9 cellular contexts compared by ENCODE assay signal in genomic region chr7:155166673-155167370, GRCh38.
DNase-seq lines count a peak whose midpoint lies in the region; ATAC-seq and TF ChIP-seq lines count a peak whose summit lies in the region.
"Had no signal": no experiment of that assay in that cellular context is flagged by ENCODE, and none has a peak within 500 bp of the region (broad histone marks: within the 10 kb centered on the region; RNA-seq: fewer than 3 reads in every experiment).

No MANE protein-coding gene starts in this region.

- H3K9me3 Mint-ChIP-seq in Calu3 (ENCODE audit: low read depth, unreplicated experiment) = no peaks in the 10 kb centered on the region
- H3K9me3 Mint-ChIP-seq in activated CD4-positive, alpha-beta memory T cell treated with anti-CD3 and anti-CD28 coated beads for 36 hours = no peaks in the 10 kb centered on the region
- H3K9me3 Mint-ChIP-seq: activated T-cell treated with anti-CD3 and anti-CD28 coated beads, Interleukin-2, amount 50 U/mL, for 72 hours had no signal

- no TSS peak for BruUV-seq in Calu3 (replicated peaks; lab: Mats Ljungman, UMichigan)

- ATAC-seq in HG03469 (IDR thresholded peaks at IDR 0.05; ENCODE audit: unreplicated experiment) (peak; percentile 88), GM21423 (IDR thresholded peaks at IDR 0.05; ENCODE audit: unreplicated experiment) (no peak), HG02981 (IDR thresholded peaks at IDR 0.05; ENCODE audit: unreplicated experiment) (no peak)

- no peak overlapping the region for H3K4me3 Mint-ChIP-seq in Calu3 (ENCODE audit: low read depth, unreplicated experiment)
- no peak overlapping the region for H3K4me3 Mint-ChIP-seq in activated CD4-positive, alpha-beta memory T cell treated with anti-CD3 and anti-CD28 coated beads for 36 hours
- H3K4me3 Mint-ChIP-seq: activated T-cell treated with anti-CD3 and anti-CD28 coated beads, Interleukin-2, amount 50 U/mL, for 72 hours had no signal

- H3K27me3 Mint-ChIP-seq in Calu3 (ENCODE audit: unreplicated experiment) = peaks cover 16% of the 10 kb centered on the region
- peaks cover 14% of the 10 kb centered on the region for H3K27me3 Mint-ChIP-seq in activated CD4-positive, alpha-beta memory T cell treated with anti-CD3 and anti-CD28 coated beads for 36 hours

- no peak overlapping the region for H3K4me3 ChIP-seq in mesenchymal stem cell (ENCODE audit: insufficient read depth in 1 of 2, low read depth in 1 of 2, low read length in 2 of 2)

- H3K9me3 ChIP-seq in mesenchymal stem cell (ENCODE audit: control insufficient read depth, low read length) = no peaks in the 10 kb centered on the region

- no peak overlapping the region for H3K27ac ChIP-seq in mesenchymal stem cell (ENCODE audit: low read length, poor library complexity, severe bottlenecking)

- no peak overlapping the region for H2BK120ac ChIP-seq in mesenchymal stem cell (ENCODE audit: low read depth, low read length)

- H4K8ac ChIP-seq in mesenchymal stem cell (ENCODE audit: low read length) = no peak overlapping the region

- H3K4me1 Mint-ChIP-seq in Calu3 (ENCODE audit: low read depth, unreplicated experiment) = peaks cover 18% of the 10 kb centered on the region
- H3K4me1 Mint-ChIP-seq in activated CD4-positive, alpha-beta memory T cell treated with anti-CD3 and anti-CD28 coated beads for 36 hours (ENCODE audit: low read depth) = no peaks in the 10 kb centered on the region

- no peaks in the 10 kb centered on the region for H3K36me3 Mint-ChIP-seq in Calu3 (ENCODE audit: insufficient read depth, unreplicated experiment)
- no peaks in the 10 kb centered on the region for H3K36me3 Mint-ChIP-seq in activated CD4-positive, alpha-beta memory T cell treated with anti-CD3 and anti-CD28 coated beads for 36 hours

- DNase-seq in Calu3 (peak; percentile 74), mesenchymal stem cell (peak; percentile 5), NCI-H1436 treated with DMSO at 0.1 percent for 48 hours (lab: John Stamatoyannopoulos, UW) (no peak), GOT3 (lab: John Stamatoyannopoulos, UW) (no peak)
- DNase-seq in activated CD4-positive, alpha-beta memory T cell treated with anti-CD3 and anti-CD28 coated beads for 36 hours = peak; percentile 26

- CTCF ChIA-PET in Calu3 (lab: Charles Lee) = no interaction called here
- CTCF ChIA-PET in activated CD4-positive, alpha-beta memory T cell treated with anti-CD3 and anti-CD28 coated beads for 36 hours (lab: Charles Lee) = interaction anchor here (1.2 kb wide), 1 partner anchor 178 kb away, joined by 4 read pairs; no protein-coding TSS in a partner anchor

- H3K18ac ChIP-seq in mesenchymal stem cell (ENCODE audit: low read depth in 1 of 2, low read length in 2 of 2) = no peak overlapping the region

- H2BK12ac ChIP-seq in mesenchymal stem cell (ENCODE audit: low read length in 2 of 2) = no peak overlapping the region

- no peak overlapping the region for H3K4ac ChIP-seq in mesenchymal stem cell (ENCODE audit: low read depth in 1 of 2, low read length in 2 of 2)

- H3K4me1 ChIP-seq in mesenchymal stem cell (ENCODE audit: control insufficient read depth, insufficient read depth, low read depth, low read length) = no peaks in the 10 kb centered on the region

- peaks cover 0 to 8% of the 10 kb centered on the region in 2 experiments for H3K27me3 ChIP-seq in mesenchymal stem cell (ENCODE audit: control insufficient read depth in 1 of 2, insufficient read depth in 1 of 2, low read length in 2 of 2)

- peak overlapping the region; percentile 78 for H3K9ac ChIP-seq in mesenchymal stem cell (ENCODE audit: low read length)

- H3K4me2 ChIP-seq in mesenchymal stem cell (ENCODE audit: low read length, poor library complexity, severe bottlenecking) = no peak overlapping the region

- H2BK5ac ChIP-seq in mesenchymal stem cell (ENCODE audit: low read depth, low read length, poor library complexity, severe bottlenecking) = no peak overlapping the region

- 89% methylated on average over 28 of the region's 28 CpGs for WGBS in mesenchymal stem cell

- H3K27ac Mint-ChIP-seq in Calu3 (ENCODE audit: unreplicated experiment) = no peak overlapping the region
- H3K27ac Mint-ChIP-seq in activated CD4-positive, alpha-beta memory T cell treated with anti-CD3 and anti-CD28 coated beads for 36 hours = no peak overlapping the region
- H3K27ac Mint-ChIP-seq: activated T-cell treated with anti-CD3 and anti-CD28 coated beads, Interleukin-2, amount 50 U/mL, for 72 hours had no signal

- TF ChIP-seq CTCF in Calu3 (IDR thresholded peaks at IDR 0.05; ENCODE audit: unreplicated experiment) = no peak

- H3K36me3 ChIP-seq in mesenchymal stem cell (ENCODE audit: control insufficient read depth in 1 of 2, insufficient read depth in 2 of 2, low read depth in 1 of 2, low read length in 2 of 2) = no peaks in the 10 kb centered on the region

- no peak overlapping the region for H2AFZ ChIP-seq in mesenchymal stem cell (ENCODE audit: low read depth, low read length)

- no peak overlapping the region for H3K23ac ChIP-seq in mesenchymal stem cell (ENCODE audit: low read length in 2 of 2)

- no peak overlapping the region for H2BK15ac ChIP-seq in mesenchymal stem cell (ENCODE audit: low read depth, poor library complexity, severe bottlenecking)

- H3K14ac ChIP-seq in mesenchymal stem cell (ENCODE audit: low read length in 2 of 2) = no peak overlapping the region

- intact Hi-C loops in Calu3 (cut with micrococcal nuclease; ENCODE audit: unreplicated experiment) = no loop called here
- intact Hi-C loops in activated CD4-positive, alpha-beta memory T cell treated with anti-CD3 and anti-CD28 coated beads for 36 hours (cut with micrococcal nuclease) = no loop called here

- H2AK5ac ChIP-seq in mesenchymal stem cell (ENCODE audit: low read length, severe bottlenecking) = no peak overlapping the region

- H3K79me1 ChIP-seq in mesenchymal stem cell (replicated peaks; ENCODE audit: low read length, poor library complexity, severe bottlenecking) = no peaks in the 10 kb centered on the region

- no peak overlapping the region for H4K91ac ChIP-seq in mesenchymal stem cell (ENCODE audit: low read length)

- POLR2A ChIA-PET in activated CD4-positive, alpha-beta memory T cell treated with anti-CD3 and anti-CD28 coated beads for 36 hours (lab: Charles Lee) = no interaction called here

Comparison
In these comparisons a context has a peak if more than half of its experiments do, and no peak if none do; other contexts are left out.
1. DNase-seq: peak in Calu3 (single experiment), activated CD4-positive, alpha-beta memory T cell treated with anti-CD3 and anti-CD28 coated beads for 36 hours (single experiment) and mesenchymal stem cell (single experiment); none in NCI-H1436 treated with DMSO at 0.1 percent for 48 hours (single experiment) and GOT3 (single experiment).